ENCODE assay signal across 21 cellular contexts in the genomic region with DNA sequence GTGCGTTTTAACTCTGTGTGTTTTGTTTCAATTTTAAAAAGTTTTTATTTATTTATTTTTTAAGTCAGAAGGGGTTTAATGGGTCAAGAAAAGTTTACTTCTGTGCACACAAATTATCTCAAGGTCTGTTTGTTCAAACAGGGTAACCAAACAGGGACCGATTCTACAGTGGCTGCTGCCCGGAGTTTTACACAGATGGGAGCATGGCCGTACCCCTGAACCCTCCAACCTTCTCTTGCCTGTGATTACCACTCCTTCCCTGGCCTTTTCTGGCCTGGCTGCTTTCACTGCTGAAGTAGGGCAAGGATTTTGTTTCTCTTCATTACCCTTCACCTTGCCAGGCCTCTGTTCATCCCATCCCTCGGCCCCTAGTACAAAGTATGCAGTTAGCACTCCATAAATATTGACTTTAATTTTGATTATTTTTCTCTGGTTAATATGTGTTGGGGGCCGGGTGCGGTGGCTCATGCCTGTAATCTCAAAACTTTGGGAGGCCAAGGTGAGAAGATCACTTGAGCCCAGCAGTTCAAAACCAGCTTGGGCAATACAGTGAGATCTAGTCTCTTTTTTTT. TPM values are rescaled to one million over a fixed set of nuclear protein-coding genes. Genes with fewer than 3 reads are reported as not detected.
DNase-seq lines count a peak whose midpoint lies in the region; ATAC-seq, FAIRE-seq and TF ChIP-seq lines count a peak whose summit lies in the region.
"Had no signal": no experiment of that assay in that cellular context is flagged by ENCODE, and none has a peak within 500 bp of the region (broad histone marks: within the 10 kb centered on the region; RNA-seq: fewer than 3 reads in every experiment).

No MANE protein-coding gene starts in this region.

- H3K79me2 ChIP-seq in GM23248 (ENCODE audit: insufficient read depth), result peaks cover 88% of the 10 kb centered on the region
- peaks cover 99% of the 10 kb centered on the region for H3K79me2 ChIP-seq in KMS-11 (ENCODE audit: insufficient read depth, low read depth)
- H3K79me2 ChIP-seq in HepG2 (ENCODE audit: insufficient read depth, low read length), result no peaks in the 10 kb centered on the region

- DNase-seq in GM23248 (no peak), HepG2 (ENCODE audit: low spot score) (no peak), osteocyte (ENCODE audit: extremely low spot score, unreplicated experiment) (no peak), globus pallidus (ENCODE audit: low spot score) (no peak)
- no peak for DNase-seq in stimulated activated CD4-positive, alpha-beta T cell treated with anti-CD3 and anti-CD28 coated beads, Interleukin-1b, Interleukin-23, amount 100 ng/mL, for 48 hours
- DNase-seq in activated naive CD4-positive, alpha-beta T cell treated with anti-CD3 and anti-CD28 coated beads, Interleukin-2, amount 10 ng/mL, durations not matched to agents 7 days and 5 days, result no peak
- DNase-seq in activated CD4-positive, alpha-beta T cell treated with anti-CD3 and anti-CD28 coated beads, Interleukin-2, amount 50 U/mL, for 4 hours, result no peak
- DNase-seq: AML-193; Caco-2; CD4-positive, alpha-beta T cell; GOT3; H7 had no signal

- peaks cover 93% of the 10 kb centered on the region for H3F3A ChIP-seq in GM23248 (ENCODE audit: insufficient read depth)

- H3K9ac ChIP-seq in GM23248 (no peak overlapping the region), KMS-11 (no peak overlapping the region), HepG2 (ENCODE audit: insufficient read depth, low read depth, low read length) (no peak overlapping the region)

- TF ChIP-seq CTCF in KMS-11 (conservative IDR thresholded peaks at IDR 0.05; ENCODE audit: low read depth, low read length) (no peak), HepG2 (CRISPR knock-in tag; IDR thresholded peaks at IDR 0.05) (no peak), osteocyte (IDR thresholded peaks at IDR 0.05) (no peak)

- H3K4me2 ChIP-seq in GM23248 (ENCODE audit: unreplicated experiment), result no peak overlapping the region
- no peak overlapping the region for H3K4me2 ChIP-seq in KMS-11
- peak overlapping the region; percentile 73 for H3K4me2 ChIP-seq in HepG2 (ENCODE audit: low read depth, low read length)
- H3K4me2 ChIP-seq: A549 had no signal

- no peaks in the 10 kb centered on the region for H3K9me3 ChIP-seq in GM23248 (ENCODE audit: low read depth)
- no peaks in the 10 kb centered on the region for H3K9me3 ChIP-seq in HepG2 (ENCODE audit: low read length)
- H3K9me3 ChIP-seq: A549, Caco-2 had no signal

- POLR2A ChIA-PET in HepG2 (lab: Yijun Ruan, JAX), result no interaction called here

- no peak for FAIRE-seq in HepG2 (lab: Jason Lieb, UNC)
- FAIRE-seq: A549, D721Med, G401.6, GM12891, GM18507 had no signal

- H3K27me3 Mint-ChIP-seq in osteocyte (ENCODE audit: unreplicated experiment), result no peaks in the 10 kb centered on the region
- H3K27me3 Mint-ChIP-seq in activated naive CD4-positive, alpha-beta T cell treated with anti-CD3 and anti-CD28 coated beads, Interleukin-2, amount 10 ng/mL, durations not matched to agents 7 days and 5 days, result peaks cover 50% of the 10 kb centered on the region
- H3K27me3 Mint-ChIP-seq: CD4-positive, alpha-beta T cell had no signal

- in situ Hi-C loops in GM23248 (cut with MboI) (no loop called here), HepG2 (cut with HindIII; ENCODE audit: extremely low pct_ligation_motif_present, low pct_unique_long_range_greater_than_20kb) (no loop called here)

- H3K27ac ChIP-seq in GM23248 (peak overlapping the region; percentile 90; the same call in 1 of the 2 replicates), KMS-11 (0 out of 2 replicates have a peak overlapping the region, but pooled peaks have one; percentile 1), HepG2 (ENCODE audit: extremely low read length, insufficient read depth, low read length) (peak overlapping the region; percentile 66)
- H3K27ac ChIP-seq: 22Rv1, A549, C4-2B had no signal

- ATAC-seq in HepG2, result peak; percentile 49
- ATAC-seq: A549, HCT116 had no signal

- no peak for TF ChIP-seq RAD21 in HepG2 (CRISPR knock-in tag; IDR thresholded peaks at IDR 0.05)

- 0 out of 2 replicates have a peak, but pooled peaks cover 2% of the 10 kb centered on the region for H4K20me1 ChIP-seq in GM23248 (ENCODE audit: insufficient read depth)
- H4K20me1 ChIP-seq in KMS-11 (ENCODE audit: insufficient read depth), result peaks cover 18% of the 10 kb centered on the region; the same call in 1 of the 2 replicates
- H4K20me1 ChIP-seq in HepG2 (ENCODE audit: insufficient read depth, low read length), result no peaks in the 10 kb centered on the region

- H3K27me3 ChIP-seq in GM23248 (replicated peaks; ENCODE audit: insufficient read depth), result no peaks in the 10 kb centered on the region
- no peaks in the 10 kb centered on the region for H3K27me3 ChIP-seq in KMS-11 (ENCODE audit: insufficient read depth, low read depth)
- peaks cover 2 to 16% of the 10 kb centered on the region in 2 experiments; a peak in 2 of 5 replicates for H3K27me3 ChIP-seq in HepG2 (ENCODE audit: control insufficient read depth in 1 of 2, insufficient read depth in 2 of 2, low read length in 2 of 2)

- intact Hi-C loops in HepG2 (cut with micrococcal nuclease; ENCODE audit: unreplicated experiment), result no loop called here

- H3K36me3 Mint-ChIP-seq in osteocyte (ENCODE audit: unreplicated experiment), result no peaks in the 10 kb centered on the region
- no peaks in the 10 kb centered on the region for H3K36me3 Mint-ChIP-seq in activated naive CD4-positive, alpha-beta T cell treated with anti-CD3 and anti-CD28 coated beads, Interleukin-2, amount 10 ng/mL, durations not matched to agents 7 days and 5 days

- H3K36me3 ChIP-seq in GM23248 (ENCODE audit: low read depth) (0 out of 2 replicates have a peak, but pooled peaks cover 3% of the 10 kb centered on the region), KMS-11 (ENCODE audit: insufficient read depth) (no peaks in the 10 kb centered on the region; the same call in 1 of the 2 replicates), HepG2 (replicated peaks in 1 of 2; ENCODE audit: control insufficient read depth in 1 of 2, insufficient read depth in 2 of 2, low read length in 2 of 2) (no peaks in the 10 kb centered on the region)

- no peak overlapping the region for H3K4me3 Mint-ChIP-seq in osteocyte (ENCODE audit: unreplicated experiment)
- no peak overlapping the region for H3K4me3 Mint-ChIP-seq in activated naive CD4-positive, alpha-beta T cell treated with anti-CD3 and anti-CD28 coated beads, Interleukin-2, amount 10 ng/mL, durations not matched to agents 7 days and 5 days
- H3K4me3 Mint-ChIP-seq: CD4-positive, alpha-beta T cell had no signal

- no peaks in the 10 kb centered on the region for H3K9me3 Mint-ChIP-seq in osteocyte (ENCODE audit: unreplicated experiment)
- H3K9me3 Mint-ChIP-seq in activated naive CD4-positive, alpha-beta T cell treated with anti-CD3 and anti-CD28 coated beads, Interleukin-2, amount 10 ng/mL, durations not matched to agents 7 days and 5 days, result no peaks in the 10 kb centered on the region
- H3K9me3 Mint-ChIP-seq: CD4-positive, alpha-beta T cell had no signal

- CTCF ChIA-PET in HepG2 (lab: Yijun Ruan, JAX; ENCODE audit: low intra/inter-chr PET ratio, low total read pairs), result no interaction called here
- CTCF ChIA-PET in activated naive CD4-positive, alpha-beta T cell treated with anti-CD3 and anti-CD28 coated beads, Interleukin-2, amount 10 ng/mL, durations not matched to agents 7 days and 5 days (lab: Charles Lee), result no interaction called here

- no peak overlapping the region for H3K4me3 ChIP-seq in GM23248
- H3K4me3 ChIP-seq in KMS-11 (IDR thresholded peaks at IDR 0.05; ENCODE audit: insufficient read depth, low read depth, low read length), result no peak overlapping the region
- H3K4me3 ChIP-seq in HepG2 (replicated peaks in 1 of 3; ENCODE audit: insufficient read depth in 1 of 3, low read depth in 2 of 3, low read length in 3 of 3), result peak overlapping the region in 2 of 3 experiments; percentile 43 to 47; a peak in 4 of 6 replicates
- H3K4me3 ChIP-seq: A549 had no signal

- peak overlapping the region; percentile 31 for H3K27ac Mint-ChIP-seq in osteocyte (ENCODE audit: unreplicated experiment)
- no peak overlapping the region for H3K27ac Mint-ChIP-seq in activated naive CD4-positive, alpha-beta T cell treated with anti-CD3 and anti-CD28 coated beads, Interleukin-2, amount 10 ng/mL, durations not matched to agents 7 days and 5 days
- H3K27ac Mint-ChIP-seq: CD4-positive, alpha-beta T cell had no signal

- no TSS peak for BruUV-seq in HepG2 (replicated peaks; lab: Mats Ljungman, UMichigan)

- WGBS in GM23248 (ENCODE audit: low coverage in 1 of 2, low lambda C conversion rate in 2 of 2, missing lambda C conversion rate in 2 of 2), 2 experiments, result 90 to 91% methylated on average over 7 of the region's 7 CpGs
- 3% methylated on average over 7 of the region's 7 CpGs for WGBS in HepG2 (ENCODE audit: low lambda C conversion rate)

- peaks cover 69% of the 10 kb centered on the region for H3K4me1 Mint-ChIP-seq in osteocyte (ENCODE audit: unreplicated experiment)
- peaks cover 9% of the 10 kb centered on the region for H3K4me1 Mint-ChIP-seq in activated naive CD4-positive, alpha-beta T cell treated with anti-CD3 and anti-CD28 coated beads, Interleukin-2, amount 10 ng/mL, durations not matched to agents 7 days and 5 days

- H2AFZ ChIP-seq in GM23248 (no peak overlapping the region), KMS-11 (ENCODE audit: low read depth) (no peak overlapping the region), HepG2 (ENCODE audit: low read length) (no peak overlapping the region)

- no peaks in the 10 kb centered on the region for H3K9me2 ChIP-seq in GM23248 (ENCODE audit: insufficient read depth)

- TF ChIP-seq POLR2A in HepG2 (IDR thresholded peaks at IDR 0.05; ENCODE audit: insufficient read depth in 1 of 2, low read depth in 2 of 2, low read length in 2 of 2), result no peak

- TF ChIP-seq EP300 in HepG2 (IDR thresholded peaks at IDR 0.05; ENCODE audit: low read depth in 2 of 2, low read length in 2 of 2), result no peak; a peak in 1 of 4 replicates
- TF ChIP-seq EP300 in HepG2 (CRISPR knock-in tag; IDR thresholded peaks at IDR 0.05; ENCODE audit: borderline replicate concordance), result no peak

- peaks cover 68% of the 10 kb centered on the region for H3K4me1 ChIP-seq in GM23248 (ENCODE audit: insufficient read depth)
- H3K4me1 ChIP-seq in KMS-11 (ENCODE audit: low read depth, poor library complexity, severe bottlenecking), result peaks cover 55% of the 10 kb centered on the region
- peaks cover 75% of the 10 kb centered on the region for H3K4me1 ChIP-seq in HepG2 (ENCODE audit: insufficient read depth, low read length)

RNA-seq across cellular contexts. Expression of gene FBXL14, which starts 15.8 kb away (rescaled TPM):
- 3.2 and 9.3 TPM in 2 replicates for total RNA-seq in GM23248 (2014; rRNA removed; shearing (Covaris generic))
- polyA plus RNA-seq in GM23248 (2016; fragmentation: Nextera tagmentation; extraction: Ambion mirVana) (1.2 and 1.9 TPM in 2 replicates), HepG2 (2011; rRNA removed) (7.2 and 7.4 TPM in 2 replicates)
- total RNA-seq in HepG2 (2016; rRNA removed; fragmentation: Illumina TruSeq; extraction: Trizol) (5.5 and 7.0 TPM in 2 replicates), osteocyte (9.1 and 9.4 TPM in 2 replicates)
- 1.6 TPM in 2 replicates for total RNA-seq in HepG2 (2016; cell fraction: cytosol; rRNA removed; fragmentation: Illumina TruSeq; extraction: Trizol; ENCODE audit: low read depth)
- total RNA-seq in HepG2 (2016; cell fraction: insoluble cytoplasmic fraction; rRNA removed; fragmentation: Illumina TruSeq; extraction: Trizol), result 5.8 and 6.3 TPM in 2 replicates
- 7.3 and 8.4 TPM in 2 replicates for total RNA-seq in HepG2 (2016; cell fraction: membrane; rRNA removed; fragmentation: Illumina TruSeq; extraction: Trizol)
- total RNA-seq in HepG2 (2016; cell fraction: nucleus; rRNA removed; fragmentation: Illumina TruSeq; extraction: Trizol), result 3.5 and 4.2 TPM in 2 replicates
- 5.7 and 11.0 TPM in 2 replicates for polyA plus RNA-seq in HepG2 (2011; cell fraction: cytosol; rRNA removed)
- 4.8 and 5.6 TPM in 2 replicates for polyA plus RNA-seq in HepG2 (2011; cell fraction: nucleus; rRNA removed)
- 1.5 and 3.4 TPM in 2 replicates for polyA plus RNA-seq in HepG2 (2012)
- polyA plus RNA-seq in HepG2 (2016; cell fraction: cytosol; fragmentation: Illumina TruSeq; extraction: Trizol; ENCODE audit: low read depth), result 1.3 and 1.5 TPM in 2 replicates
- polyA plus RNA-seq in HepG2 (2016; cell fraction: insoluble cytoplasmic fraction; fragmentation: Illumina TruSeq; extraction: Trizol; ENCODE audit: low read depth), result 4.3 and 4.9 TPM in 2 replicates
- polyA plus RNA-seq in HepG2 (2016; cell fraction: membrane; fragmentation: Illumina TruSeq; extraction: Trizol; ENCODE audit: low read depth), result 3.9 and 4.6 TPM in 2 replicates
- polyA plus RNA-seq in HepG2 (2016; cell fraction: nucleus; fragmentation: Illumina TruSeq; extraction: Trizol; ENCODE audit: insufficient read depth, low read depth), result 2.8 and 3.0 TPM in 2 replicates
- 24.9 and 37.9 TPM in 2 replicates for polyA minus RNA-seq in HepG2 (2011; rRNA and poly(A)+ RNA removed; ENCODE audit: low replicate concordance)
- polyA minus RNA-seq in HepG2 (2011; cell fraction: cytosol; rRNA and poly(A)+ RNA removed), result 5.9 and 9.1 TPM in 2 replicates
- 3.3 and 4.5 TPM in 2 replicates for polyA minus RNA-seq in HepG2 (2011; cell fraction: nucleus; rRNA and poly(A)+ RNA removed)

RNA-seq across cellular contexts. Expression of gene WNT5B, which starts 18.9 kb away (rescaled TPM):
- total RNA-seq in GM23248 (2014; rRNA removed; shearing (Covaris generic)), result 505 and 529 TPM in 2 replicates
- 49.7 and 50.1 TPM in 2 replicates for polyA plus RNA-seq in GM23248 (2016; fragmentation: Nextera tagmentation; extraction: Ambion mirVana)
- 0.04 TPM in 1 of 2 replicates, not detected in the other for total RNA-seq in HepG2 (2016; rRNA removed; fragmentation: Illumina TruSeq; extraction: Trizol)
- total RNA-seq in HepG2 (2016; cell fraction: cytosol; rRNA removed; fragmentation: Illumina TruSeq; extraction: Trizol; ENCODE audit: low read depth), result not detected in 2 replicates
- 0.06 TPM in 1 of 2 replicates, not detected in the other for total RNA-seq in HepG2 (2016; cell fraction: insoluble cytoplasmic fraction; rRNA removed; fragmentation: Illumina TruSeq; extraction: Trizol)
- total RNA-seq in HepG2 (2016; cell fraction: membrane; rRNA removed; fragmentation: Illumina TruSeq; extraction: Trizol), result not detected in 2 replicates
- total RNA-seq in HepG2 (2016; cell fraction: nucleus; rRNA removed; fragmentation: Illumina TruSeq; extraction: Trizol), result not detected in 2 replicates
- polyA plus RNA-seq in HepG2 (2011; rRNA removed), result not detected in 2 replicates
- 0.04 TPM in 2 replicates for polyA plus RNA-seq in HepG2 (2011; cell fraction: cytosol; rRNA removed)
- polyA plus RNA-seq in HepG2 (2011; cell fraction: nucleus; rRNA removed), result not detected in 2 replicates
- not detected in 2 replicates for polyA plus RNA-seq in HepG2 (2012)
- polyA plus RNA-seq in HepG2 (2016; cell fraction: cytosol; fragmentation: Illumina TruSeq; extraction: Trizol; ENCODE audit: low read depth), result not detected in 2 replicates
- polyA plus RNA-seq in HepG2 (2016; cell fraction: insoluble cytoplasmic fraction; fragmentation: Illumina TruSeq; extraction: Trizol; ENCODE audit: low read depth), result not detected in 2 replicates
- polyA plus RNA-seq in HepG2 (2016; cell fraction: membrane; fragmentation: Illumina TruSeq; extraction: Trizol; ENCODE audit: low read depth), result not detected in 2 replicates
- not detected in 2 replicates for polyA plus RNA-seq in HepG2 (2016; cell fraction: nucleus; fragmentation: Illumina TruSeq; extraction: Trizol; ENCODE audit: insufficient read depth, low read depth)
- not detected in 2 replicates for polyA minus RNA-seq in HepG2 (2011; rRNA and poly(A)+ RNA removed; ENCODE audit: low replicate concordance)
- polyA minus RNA-seq in HepG2 (2011; cell fraction: cytosol; rRNA and poly(A)+ RNA removed), result not detected in 2 replicates
- not detected in 2 replicates for polyA minus RNA-seq in HepG2 (2011; cell fraction: nucleus; rRNA and poly(A)+ RNA removed)
- total RNA-seq in osteocyte, result 88.7 and 99.5 TPM in 2 replicates
- total RNA-seq: CD4-positive, alpha-beta T cell had no signal

Comparison
In these comparisons a context has a peak if more than half of its experiments do, and no peak if none do; other contexts are left out.
1. H3K27ac ChIP-seq: peak in every context shown above with its lines; median percentile 90 in GM23248; 66 in HepG2; 1 in KMS-11.
2. H3K4me3 ChIP-seq: peak in HepG2 (2 of 3); none in GM23248 (single experiment) and KMS-11 (single experiment).
3. RNA of gene WNT5B, which starts 18.9 kb away (total RNA-seq): 505 to 529 TPM in GM23248 and 88.7 to 99.5 TPM in osteocyte; 0.04 to 0.06 TPM in HepG2; every median in the first group is over 10 times any median in the second.